22 cellular contexts compared by ENCODE assay signal in genomic region chr21:14452031-14452778, GRCh38.
DNase-seq lines count a peak whose midpoint lies in the region; ATAC-seq and TF ChIP-seq lines count a peak whose summit lies in the region.
"Had no signal": no experiment of that assay in that cellular context is flagged by ENCODE, and none has a peak within 500 bp of the region (broad histone marks: within the 10 kb centered on the region; RNA-seq: fewer than 3 reads in every experiment).

No MANE protein-coding gene starts in this region.

- H4K20me1 ChIP-seq in KMS-11 (ENCODE audit: insufficient read depth): no peaks in the 10 kb centered on the region

- peaks cover 12% of the 10 kb centered on the region for H3K9me3 Mint-ChIP-seq in activated CD4-positive, alpha-beta T cell treated with anti-CD3 and anti-CD28 coated beads, Interleukin-2, amount 10 ng/mL, durations not matched to agents 24 days and 14 days
- H3K9me3 Mint-ChIP-seq in activated T-helper 17 cell treated with anti-CD3 and anti-CD28 coated beads, Interleukin-2, amount 50 U/mL, for 72 hours: no peaks in the 10 kb centered on the region
- H3K9me3 Mint-ChIP-seq: nephron had no signal

- H3K4me1 ChIP-seq in KMS-11 (ENCODE audit: low read depth, poor library complexity, severe bottlenecking): peaks cover 42% of the 10 kb centered on the region
- H3K4me1 ChIP-seq: stomach, upper lobe of left lung had no signal

- H3K27me3 ChIP-seq in KMS-11 (ENCODE audit: insufficient read depth, low read depth): no peaks in the 10 kb centered on the region
- H3K27me3 ChIP-seq: hepatocyte, stomach, upper lobe of left lung had no signal

- H2AFZ ChIP-seq in KMS-11 (ENCODE audit: low read depth): no peak overlapping the region
- H2AFZ ChIP-seq: hepatocyte had no signal

- peak overlapping the region; percentile 87 for H3K27ac Mint-ChIP-seq in activated CD4-positive, alpha-beta T cell treated with anti-CD3 and anti-CD28 coated beads, Interleukin-2, amount 10 ng/mL, durations not matched to agents 24 days and 14 days
- peak overlapping the region; percentile 95 for H3K27ac Mint-ChIP-seq in activated T-helper 17 cell treated with anti-CD3 and anti-CD28 coated beads, Interleukin-2, amount 50 U/mL, for 72 hours
- H3K27ac Mint-ChIP-seq: T-helper 17 cell had no signal

- H3K36me3 Mint-ChIP-seq in activated CD4-positive, alpha-beta T cell treated with anti-CD3 and anti-CD28 coated beads, Interleukin-2, amount 10 ng/mL, durations not matched to agents 24 days and 14 days (ENCODE audit: low read depth): peaks cover 8% of the 10 kb centered on the region
- H3K36me3 Mint-ChIP-seq in activated T-helper 17 cell treated with anti-CD3 and anti-CD28 coated beads, Interleukin-2, amount 50 U/mL, for 72 hours (ENCODE audit: low read depth): no peaks in the 10 kb centered on the region

- H3K4me1 Mint-ChIP-seq in activated CD4-positive, alpha-beta T cell treated with anti-CD3 and anti-CD28 coated beads, Interleukin-2, amount 10 ng/mL, durations not matched to agents 24 days and 14 days: peaks cover 56% of the 10 kb centered on the region
- H3K4me1 Mint-ChIP-seq in activated T-helper 17 cell treated with anti-CD3 and anti-CD28 coated beads, Interleukin-2, amount 50 U/mL, for 72 hours: peaks cover 28% of the 10 kb centered on the region

- no peak for ATAC-seq in activated T-helper 17 cell treated with anti-CD3 and anti-CD28 coated beads, Interleukin-2, amount 50 U/mL, for 72 hours (replicated peaks)
- ATAC-seq in GM21717 (IDR thresholded peaks at IDR 0.05; ENCODE audit: unreplicated experiment): no peak
- ATAC-seq: T-helper 17 cell had no signal

- no peak overlapping the region for H3K4me3 ChIP-seq in KMS-11 (IDR thresholded peaks at IDR 0.05; ENCODE audit: insufficient read depth, low read depth, low read length)
- H3K4me3 ChIP-seq: hepatocyte, skin epidermis, stomach, upper lobe of left lung had no signal

- TF ChIP-seq CTCF in KMS-11 (conservative IDR thresholded peaks at IDR 0.05; ENCODE audit: low read depth, low read length): no peak

- no peaks in the 10 kb centered on the region for H3K27me3 Mint-ChIP-seq in activated CD4-positive, alpha-beta T cell treated with anti-CD3 and anti-CD28 coated beads, Interleukin-2, amount 10 ng/mL, durations not matched to agents 24 days and 14 days
- H3K27me3 Mint-ChIP-seq in activated T-helper 17 cell treated with anti-CD3 and anti-CD28 coated beads, Interleukin-2, amount 50 U/mL, for 72 hours: no peaks in the 10 kb centered on the region

- H3K36me3 ChIP-seq in KMS-11 (ENCODE audit: insufficient read depth): no peaks in the 10 kb centered on the region
- H3K36me3 ChIP-seq: stomach, upper lobe of left lung had no signal

- no peaks in the 10 kb centered on the region for H3K79me2 ChIP-seq in KMS-11 (ENCODE audit: insufficient read depth, low read depth)
- H3K79me2 ChIP-seq: hepatocyte had no signal

- peak overlapping the region; percentile 58; the same call in 1 of the 2 replicates for H3K4me2 ChIP-seq in KMS-11
- H3K4me2 ChIP-seq: hepatocyte had no signal

- intact Hi-C loops in activated CD4-positive, alpha-beta T cell treated with anti-CD3 and anti-CD28 coated beads, Interleukin-2, amount 10 ng/mL, durations not matched to agents 24 days and 14 days (cut with micrococcal nuclease): loop anchor here (2.0 to 5.0 kb wide), 4 partner anchors 35 to 287 kb away; partner anchors contain the start of gene SAMSN1

- no peak for DNase-seq in activated CD4-positive, alpha-beta T cell treated with anti-CD3 and anti-CD28 coated beads, Interleukin-2, amount 10 ng/mL, durations not matched to agents 24 days and 14 days
- no peak for DNase-seq in activated CD4-positive, alpha-beta T cell treated with anti-CD3 and anti-CD28 coated beads, Interleukin-2, amount 50 U/mL, for 4 hours
- peak; percentile 52 for DNase-seq in retina
- DNase-seq in inferior parietal cortex (ENCODE audit: extremely low spot score): no peak
- no peak for DNase-seq in kidney tubule cell (ENCODE audit: low spot score)
- DNase-seq: activated effector memory CD4-positive, alpha-beta T cell treated with anti-CD3 and anti-CD28 coated beads, Interleukin-2, amount 50 U/mL, for 16 hours; DMS53; kidney; mesendoderm; NCI-H1417 treated with DMSO at 0.1 percent for 48 hours; NCI-H526; SHP77 treated with DMSO at 0.1 percent for 48 hours; stomach; T-helper 17 cell; upper lobe of left lung had no signal

- H3K4me3 Mint-ChIP-seq in activated CD4-positive, alpha-beta T cell treated with anti-CD3 and anti-CD28 coated beads, Interleukin-2, amount 10 ng/mL, durations not matched to agents 24 days and 14 days: no peak overlapping the region
- peak overlapping the region; percentile 74 for H3K4me3 Mint-ChIP-seq in activated T-helper 17 cell treated with anti-CD3 and anti-CD28 coated beads, Interleukin-2, amount 50 U/mL, for 72 hours
- H3K4me3 Mint-ChIP-seq: nephron, T-helper 17 cell had no signal

- no peak overlapping the region for H3K9ac ChIP-seq in KMS-11

- peak overlapping the region; percentile 48; the same call in 1 of the 2 replicates for H3K27ac ChIP-seq in KMS-11
- H3K27ac ChIP-seq: C4-2B, skin epidermis, stomach, upper lobe of left lung had no signal
